17 cellular contexts compared by ENCODE assay signal in the genomic region with DNA sequence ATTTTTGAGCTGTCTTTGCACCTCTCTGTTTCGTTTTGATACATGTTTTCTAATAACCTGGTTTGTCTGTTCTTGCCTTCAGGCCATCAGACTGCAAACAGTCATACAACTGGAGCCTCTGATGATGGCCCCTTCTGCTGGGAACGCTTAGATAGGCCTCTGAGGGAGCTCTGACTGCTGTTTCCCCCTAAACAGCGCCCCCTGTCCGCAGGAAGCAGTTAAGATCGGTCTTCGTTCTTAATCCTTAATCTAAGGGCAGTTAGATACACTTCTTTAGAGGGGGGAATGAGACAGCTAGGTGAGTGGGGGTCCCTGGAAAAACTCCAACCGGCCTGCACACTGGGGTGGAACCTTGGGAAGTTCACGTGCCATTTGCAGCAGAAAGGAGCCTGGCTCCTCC.
DNase-seq lines count a peak whose midpoint lies in the region; ATAC-seq and TF ChIP-seq lines count a peak whose summit lies in the region.
"Had no signal": no experiment of that assay in that cellular context is flagged by ENCODE, and none has a peak within 500 bp of the region (broad histone marks: within the 10 kb centered on the region; RNA-seq: fewer than 3 reads in every experiment).

No MANE protein-coding gene starts in this region.

- DNase-seq in ELF-1 (ENCODE audit: low read depth, low spot score) (peak; percentile 55), Karpas-422 (peak; percentile 82), lower lobe of right lung (no peak), anterior cingulate cortex (lab: John Stamatoyannopoulos, UW) (no peak), retina (no peak)
- no peak for DNase-seq in stimulated activated CD8-positive, alpha-beta memory T cell treated with anti-CD3 and anti-CD28 coated beads, Interleukin-4, amount 100 ng/mL, for 48 hours
- DNase-seq: activated CD4-positive, alpha-beta memory T cell treated with anti-CD3 and anti-CD28 coated beads, Interleukin-2, amount 10 ng/mL, durations not matched to agents 7 days and 5 days; GF-D8; NCI-H1048; NCI-H446; stimulated activated CD4-positive, alpha-beta T cell treated with anti-CD3 and anti-CD28 coated beads, Interleukin-2, amount 100 ng/mL, for 48 hours had no signal

- H3K4me2 ChIP-seq in Karpas-422 (ENCODE audit: low read depth, low read length, poor library complexity, severe bottlenecking): no peak overlapping the region

- H4K20me1 ChIP-seq in Karpas-422 (ENCODE audit: insufficient read depth, low read depth, low read length): no peaks in the 10 kb centered on the region

- no peak overlapping the region for H2AFZ ChIP-seq in Karpas-422 (ENCODE audit: low read length)

- no peaks in the 10 kb centered on the region for H3K4me1 ChIP-seq in Karpas-422 (ENCODE audit: low read length)
- H3K4me1 ChIP-seq in lower lobe of right lung: no peaks in the 10 kb centered on the region
- H3K4me1 ChIP-seq: right atrium auricular region had no signal

- H3K9me2 ChIP-seq in Karpas-422 (replicated peaks; ENCODE audit: insufficient read depth, low read length): no peaks in the 10 kb centered on the region; the same call in 1 of the 2 replicates

- TF ChIP-seq CTCF in VCaP (conservative IDR thresholded peaks at IDR 0.05): 0 out of 2 replicates have a peak, but pooled peaks have one; percentile 19
- TF ChIP-seq CTCF in lower lobe of right lung (IDR thresholded peaks at IDR 0.05): peak; percentile 19

- H3K9ac ChIP-seq in Karpas-422 (ENCODE audit: low read length): no peak overlapping the region

- H3K9me3 ChIP-seq in Karpas-422 (ENCODE audit: low read length) (peaks cover 5% of the 10 kb centered on the region; the same call in 1 of the 2 replicates), lower lobe of right lung (no peaks in the 10 kb centered on the region)
- H3K9me3 ChIP-seq: right atrium auricular region had no signal

- intact Hi-C loops in lower lobe of right lung (cut with DNase I): no loop called here

- H3K27ac ChIP-seq in Karpas-422 (ENCODE audit: low read length) (no peak overlapping the region), VCaP (no peak overlapping the region), lower lobe of right lung (no peak overlapping the region)
- H3K27ac ChIP-seq: right atrium auricular region, RWPE1 had no signal

- H3K79me2 ChIP-seq in Karpas-422 (ENCODE audit: low read length): no peaks in the 10 kb centered on the region

- ATAC-seq in lower lobe of right lung: no peak
- no peak for ATAC-seq in HG03196 (IDR thresholded peaks at IDR 0.05; ENCODE audit: unreplicated experiment)
- ATAC-seq: activated T-helper 17 cell treated with anti-CD3 and anti-CD28 coated beads, Interleukin-2, amount 50 U/mL, for 72 hours; stimulated activated memory B cell treated with anti-CD40 and anti-IgM and Interleukin-4, amounts not matched to agents 10 μg/mL and 1 μg/mL and 100 μg/mL, for 72 hours had no signal

- no peaks in the 10 kb centered on the region for H3K36me3 ChIP-seq in Karpas-422 (ENCODE audit: insufficient read depth, low read length)
- no peaks in the 10 kb centered on the region for H3K36me3 ChIP-seq in lower lobe of right lung
- H3K36me3 ChIP-seq: right atrium auricular region had no signal

- H3K27me3 ChIP-seq in Karpas-422 (ENCODE audit: low read length) (no peaks in the 10 kb centered on the region), lower lobe of right lung (ENCODE audit: low read depth) (no peaks in the 10 kb centered on the region)
- H3K27me3 ChIP-seq: right atrium auricular region had no signal

- no peak overlapping the region for H3K4me3 ChIP-seq in Karpas-422 (ENCODE audit: low read length)
- H3K4me3 ChIP-seq in lower lobe of right lung: no peak overlapping the region
- H3K4me3 ChIP-seq: right atrium auricular region had no signal

Comparison
In these comparisons a context has a peak if more than half of its experiments do, and no peak if none do; other contexts are left out.
1. DNase-seq: peak in ELF-1 (single experiment) and Karpas-422 (single experiment); none in lower lobe of right lung (single experiment), anterior cingulate cortex (0 of 58), stimulated activated CD8-positive, alpha-beta memory T cell treated with anti-CD3 and anti-CD28 coated beads, Interleukin-4, amount 100 ng/mL, for 48 hours (single experiment) and retina (single experiment).